ENCODE assay signal across 1 cellular context in genomic region chr7:102277901-102278300, GRCh38.
TF ChIP-seq lines count a peak whose summit lies in the region.

No MANE protein-coding gene starts in this region.

TF ChIP-seq in H1, 55 proteins besides CTCF, POLR2A, EP300 and RAD21 (continued from another document):
- TF ChIP-seq CBX5 (IDR thresholded peaks at IDR 0.05; ENCODE audit: low read depth, low read length): no peak
